10 cellular contexts compared by ENCODE assay signal in genomic region chr13:113981201-113981605, GRCh38. TPM values are rescaled to one million over a fixed set of nuclear protein-coding genes. Genes with fewer than 3 reads are reported as not detected.
DNase-seq lines count a peak whose midpoint lies in the region; ATAC-seq and TF ChIP-seq lines count a peak whose summit lies in the region.
"Had no signal": no experiment of that assay in that cellular context is flagged by ENCODE, and none has a peak within 500 bp of the region (broad histone marks: within the 10 kb centered on the region; RNA-seq: fewer than 3 reads in every experiment).

No MANE protein-coding gene starts in this region.

- no peaks in the 10 kb centered on the region for H3K9me3 ChIP-seq in BE2C

- H3K27me3 ChIP-seq in BE2C, result no peaks in the 10 kb centered on the region
- H3K27me3 ChIP-seq: cardiac muscle cell had no signal

- peak; percentile 82 for ATAC-seq in sciatic nerve
- no peak for ATAC-seq in HG02588 (IDR thresholded peaks at IDR 0.05; ENCODE audit: unreplicated experiment)
- no peak for ATAC-seq in GM18867 (IDR thresholded peaks at IDR 0.05; ENCODE audit: unreplicated experiment)

- DNase-seq in H4 (ENCODE audit: low spot score) (peak; percentile 67), NCI-H2171 treated with DMSO at 0.1 percent for 48 hours (lab: John Stamatoyannopoulos, UW) (peak; percentile 91), epithelial cell of esophagus (ENCODE audit: low read depth) (peak; percentile 88), sciatic nerve (ENCODE audit: low spot score) (peak; percentile 70), BE2C (no peak), superior temporal gyrus (ENCODE audit: extremely low spot score) (no peak)
- DNase-seq: stimulated activated CD4-positive, alpha-beta T cell treated with anti-CD3 and anti-CD28 coated beads, Interleukin-4, amount 100 ng/mL, for 4 hours had no signal

- intact Hi-C loops in sciatic nerve (cut with DNase I), result no loop called here

- H3K4me3 ChIP-seq in epithelial cell of esophagus (ENCODE audit: low read length) (no peak overlapping the region), BE2C (ENCODE audit: low read depth, low read length) (no peak overlapping the region)
- H3K4me3 ChIP-seq: cardiac muscle cell had no signal

- peaks cover 20% of the 10 kb centered on the region for H3K36me3 ChIP-seq in BE2C
- H3K36me3 ChIP-seq: cardiac muscle cell had no signal

- TF ChIP-seq CTCF in epithelial cell of esophagus (IDR thresholded peaks at IDR 0.05; ENCODE audit: insufficient read depth, low read depth, low read length, missing control alignments), result no peak
- TF ChIP-seq CTCF in BE2C (IDR thresholded peaks at IDR 0.05; ENCODE audit: low read depth, low read length), result no peak

- H3K4me1 ChIP-seq in BE2C, result no peaks in the 10 kb centered on the region

RNA-seq across cellular contexts. Expression of gene C13orf46, which starts 7.3 kb away (rescaled TPM):
- not detected in 2 replicates for total RNA-seq in H4 (2014; rRNA removed; shearing (Covaris generic))
- 3.6 TPM for total RNA-seq in sciatic nerve
- not detected for polyA plus RNA-seq in BE2C (2012; ENCODE audit: insufficient read depth, insufficient read length, low read depth)
- total RNA-seq: cardiac muscle cell had no signal

Comparison
In these comparisons a context has a peak if more than half of its experiments do, and no peak if none do; other contexts are left out.
1. DNase-seq: peak in H4 (single experiment), NCI-H2171 treated with DMSO at 0.1 percent for 48 hours (single experiment), epithelial cell of esophagus (single experiment) and sciatic nerve (single experiment); none in BE2C (single experiment) and superior temporal gyrus (single experiment).